Comparison of ENCODE assay signal across 1 cellular context in the genomic region with DNA sequence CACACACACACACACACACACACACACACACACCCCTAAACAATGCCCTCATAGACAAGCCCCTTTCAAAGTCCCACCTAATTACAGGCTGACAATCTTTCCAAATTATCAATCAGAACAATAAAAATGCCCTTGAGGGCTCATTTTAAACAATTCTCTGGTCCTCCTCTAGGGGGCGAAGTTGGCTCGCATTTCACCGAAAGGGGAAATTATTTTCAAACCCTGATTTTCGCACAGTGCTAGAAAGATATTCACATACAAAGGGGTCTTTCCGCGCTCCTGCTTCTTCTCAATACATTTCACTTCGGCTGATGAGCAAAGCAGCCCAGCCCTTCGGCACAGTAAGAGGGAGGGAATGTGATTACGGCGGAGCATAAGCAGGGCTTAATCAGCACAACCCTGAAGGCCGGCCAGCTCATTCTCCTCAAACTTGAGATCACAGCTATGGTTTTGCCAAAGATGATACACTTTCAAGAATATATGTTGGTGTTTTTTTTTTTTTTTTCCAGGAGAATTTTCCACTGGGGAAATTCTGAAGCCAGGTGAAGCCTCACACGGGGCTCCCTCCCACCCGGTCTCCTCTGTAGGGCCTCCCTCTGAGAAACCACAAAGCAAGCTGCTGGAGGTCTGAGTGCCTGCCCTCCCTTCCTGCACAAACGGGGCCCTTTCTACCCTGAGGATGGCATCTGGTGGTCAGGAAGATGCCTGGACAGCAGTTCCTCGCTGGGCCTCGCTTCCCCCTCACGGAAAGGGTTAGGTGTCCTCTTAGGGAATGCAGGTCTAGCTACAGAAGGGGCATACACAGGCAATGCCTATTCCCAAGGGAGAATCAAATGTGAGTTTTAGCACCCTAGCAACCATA.
TF ChIP-seq lines count a peak whose summit lies in the region.

No MANE protein-coding gene starts in this region.

TF ChIP-seq in HEK293, 187 proteins besides CTCF, POLR2A, EP300 and RAD21 (continued from another document):
- TF ChIP-seq ZIC2 (tag by site-specific recombination; IDR thresholded peaks at IDR 0.05) = peak; percentile 45; the same call in 1 of the 2 replicates
- no peak for TF ChIP-seq ZNF658 (tag by site-specific recombination; IDR thresholded peaks at IDR 0.05)
- TF ChIP-seq SP7 (tag by site-specific recombination; IDR thresholded peaks at IDR 0.05) = peak; percentile 33; the same call in 1 of the 2 replicates
- TF ChIP-seq ZNF677 (tag by site-specific recombination; IDR thresholded peaks at IDR 0.05) = no peak
- no peak for TF ChIP-seq GFI1B (tag by site-specific recombination; IDR thresholded peaks at IDR 0.05)
- peak; percentile 18; the same call in 1 of the 2 replicates for TF ChIP-seq ZNF394 (tag by site-specific recombination; IDR thresholded peaks at IDR 0.05; ENCODE audit: borderline replicate concordance)
- TF ChIP-seq ZNF335 (tag by site-specific recombination; conservative IDR thresholded peaks at IDR 0.05) = peak; percentile 98
- TF ChIP-seq ZBTB17 (tag by site-specific recombination; IDR thresholded peaks at IDR 0.05) = peak; percentile 66; the same call in 1 of the 2 replicates
- peak; percentile 60; the same call in 1 of the 2 replicates for TF ChIP-seq ZNF660 (tag by site-specific recombination; IDR thresholded peaks at IDR 0.05)
- TF ChIP-seq KLF10 (tag by site-specific recombination; IDR thresholded peaks at IDR 0.05) = no peak; the same call in 1 of the 2 replicates
- peak; percentile 54; the same call in 1 of the 2 replicates for TF ChIP-seq GLIS2 (tag by site-specific recombination; IDR thresholded peaks at IDR 0.05)
- no peak for TF ChIP-seq KLF1 (tag by site-specific recombination; IDR thresholded peaks at IDR 0.05)
- TF ChIP-seq ZBTB20 (tag by site-specific recombination; IDR thresholded peaks at IDR 0.05) = peak; percentile 35; the same call in 1 of the 2 replicates
- TF ChIP-seq, protein P1, sequence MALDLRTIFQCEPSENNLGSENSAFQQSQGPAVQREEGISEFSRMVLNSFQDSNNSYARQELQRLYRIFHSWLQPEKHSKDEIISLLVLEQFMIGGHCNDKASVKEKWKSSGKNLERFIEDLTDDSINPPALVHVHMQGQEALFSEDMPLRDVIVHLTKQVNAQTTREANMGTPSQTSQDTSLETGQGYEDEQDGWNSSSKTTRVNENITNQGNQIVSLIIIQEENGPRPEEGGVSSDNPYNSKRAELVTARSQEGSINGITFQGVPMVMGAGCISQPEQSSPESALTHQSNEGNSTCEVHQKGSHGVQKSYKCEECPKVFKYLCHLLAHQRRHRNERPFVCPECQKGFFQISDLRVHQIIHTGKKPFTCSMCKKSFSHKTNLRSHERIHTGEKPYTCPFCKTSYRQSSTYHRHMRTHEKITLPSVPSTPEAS (tag by site-specific recombination; IDR thresholded peaks at IDR 0.05) = peak; percentile 69
- 0 out of 2 replicates have a peak, but pooled peaks have one; percentile 16 for TF ChIP-seq ZNF629 (tag by site-specific recombination; IDR thresholded peaks at IDR 0.05)
- TF ChIP-seq, protein P2, sequence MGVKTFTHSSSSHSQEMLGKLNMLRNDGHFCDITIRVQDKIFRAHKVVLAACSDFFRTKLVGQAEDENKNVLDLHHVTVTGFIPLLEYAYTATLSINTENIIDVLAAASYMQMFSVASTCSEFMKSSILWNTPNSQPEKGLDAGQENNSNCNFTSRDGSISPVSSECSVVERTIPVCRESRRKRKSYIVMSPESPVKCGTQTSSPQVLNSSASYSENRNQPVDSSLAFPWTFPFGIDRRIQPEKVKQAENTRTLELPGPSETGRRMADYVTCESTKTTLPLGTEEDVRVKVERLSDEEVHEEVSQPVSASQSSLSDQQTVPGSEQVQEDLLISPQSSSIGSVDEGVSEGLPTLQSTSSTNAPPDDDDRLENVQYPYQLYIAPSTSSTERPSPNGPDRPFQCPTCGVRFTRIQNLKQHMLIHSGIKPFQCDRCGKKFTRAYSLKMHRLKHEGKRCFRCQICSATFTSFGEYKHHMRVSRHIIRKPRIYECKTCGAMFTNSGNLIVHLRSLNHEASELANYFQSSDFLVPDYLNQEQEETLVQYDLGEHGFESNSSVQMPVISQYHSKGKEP (tag by site-specific recombination; IDR thresholded peaks at IDR 0.05) = no peak
- 0 out of 2 replicates have a peak, but pooled peaks have one; percentile 27 for TF ChIP-seq ZBTB8A (tag by site-specific recombination; IDR thresholded peaks at IDR 0.05)
- peak; percentile 79; the same call in 1 of the 2 replicates for TF ChIP-seq ZNF2 (tag by site-specific recombination; IDR thresholded peaks at IDR 0.05)
- TF ChIP-seq ZNF423 (tag by site-specific recombination; IDR thresholded peaks at IDR 0.05) = 0 out of 2 replicates have a peak, but pooled peaks have one; percentile 17
- TF ChIP-seq ZNF501 (tag by site-specific recombination; IDR thresholded peaks at IDR 0.05) = 0 out of 2 replicates have a peak, but pooled peaks have one; percentile 32
- TF ChIP-seq ZNF654 (tag by site-specific recombination; IDR thresholded peaks at IDR 0.05; ENCODE audit: low read depth) = peak; percentile 63
- TF ChIP-seq ZNF610 (tag by site-specific recombination; IDR thresholded peaks at IDR 0.05; ENCODE audit: borderline replicate concordance) = no peak
- TF ChIP-seq ZNF214 (tag by site-specific recombination; IDR thresholded peaks at IDR 0.05; ENCODE audit: borderline replicate concordance) = no peak
- TF ChIP-seq, protein P3, sequence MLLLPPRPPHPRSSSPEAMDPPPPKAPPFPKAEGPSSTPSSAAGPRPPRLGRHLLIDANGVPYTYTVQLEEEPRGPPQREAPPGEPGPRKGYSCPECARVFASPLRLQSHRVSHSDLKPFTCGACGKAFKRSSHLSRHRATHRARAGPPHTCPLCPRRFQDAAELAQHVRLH (tag by site-specific recombination; IDR thresholded peaks at IDR 0.05) = no peak
- no peak for TF ChIP-seq TRIM28 (IDR thresholded peaks at IDR 0.05; ENCODE audit: borderline replicate concordance, low read length)
- TF ChIP-seq PRDM1 (tag by site-specific recombination; IDR thresholded peaks at IDR 0.05) = peak; percentile 42
- no peak for TF ChIP-seq YY2 (tag by site-specific recombination; IDR thresholded peaks at IDR 0.05)
- TF ChIP-seq, protein P4, sequence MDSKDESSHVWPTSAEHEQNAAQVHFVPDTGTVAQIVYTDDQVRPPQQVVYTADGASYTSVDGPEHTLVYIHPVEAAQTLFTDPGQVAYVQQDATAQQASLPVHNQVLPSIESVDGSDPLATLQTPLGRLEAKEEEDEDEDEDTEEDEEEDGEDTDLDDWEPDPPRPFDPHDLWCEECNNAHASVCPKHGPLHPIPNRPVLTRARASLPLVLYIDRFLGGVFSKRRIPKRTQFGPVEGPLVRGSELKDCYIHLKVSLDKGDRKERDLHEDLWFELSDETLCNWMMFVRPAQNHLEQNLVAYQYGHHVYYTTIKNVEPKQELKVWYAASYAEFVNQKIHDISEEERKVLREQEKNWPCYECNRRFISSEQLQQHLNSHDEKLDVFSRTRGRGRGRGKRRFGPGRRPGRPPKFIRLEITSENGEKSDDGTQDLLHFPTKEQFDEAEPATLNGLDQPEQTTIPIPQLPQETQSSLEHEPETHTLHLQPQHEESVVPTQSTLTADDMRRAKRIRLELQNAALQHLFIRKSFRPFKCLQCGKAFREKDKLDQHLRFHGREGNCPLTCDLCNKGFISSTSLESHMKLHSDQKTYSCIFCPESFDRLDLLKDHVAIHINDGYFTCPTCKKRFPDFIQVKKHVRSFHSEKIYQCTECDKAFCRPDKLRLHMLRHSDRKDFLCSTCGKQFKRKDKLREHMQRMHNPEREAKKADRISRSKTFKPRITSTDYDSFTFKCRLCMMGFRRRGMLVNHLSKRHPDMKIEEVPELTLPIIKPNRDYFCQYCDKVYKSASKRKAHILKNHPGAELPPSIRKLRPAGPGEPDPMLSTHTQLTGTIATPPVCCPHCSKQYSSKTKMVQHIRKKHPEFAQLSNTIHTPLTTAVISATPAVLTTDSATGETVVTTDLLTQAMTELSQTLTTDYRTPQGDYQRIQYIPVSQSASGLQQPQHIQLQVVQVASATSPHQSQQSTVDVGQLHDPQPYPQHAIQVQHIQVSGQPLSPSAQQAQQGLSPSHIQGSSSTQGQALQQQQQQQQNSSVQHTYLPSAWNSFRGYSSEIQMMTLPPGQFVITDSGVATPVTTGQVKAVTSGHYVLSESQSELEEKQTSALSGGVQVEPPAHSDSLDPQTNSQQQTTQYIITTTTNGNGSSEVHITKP (tag by site-specific recombination; IDR thresholded peaks at IDR 0.05) = 0 out of 2 replicates have a peak, but pooled peaks have one; percentile 9
